In the genomic region with DNA sequence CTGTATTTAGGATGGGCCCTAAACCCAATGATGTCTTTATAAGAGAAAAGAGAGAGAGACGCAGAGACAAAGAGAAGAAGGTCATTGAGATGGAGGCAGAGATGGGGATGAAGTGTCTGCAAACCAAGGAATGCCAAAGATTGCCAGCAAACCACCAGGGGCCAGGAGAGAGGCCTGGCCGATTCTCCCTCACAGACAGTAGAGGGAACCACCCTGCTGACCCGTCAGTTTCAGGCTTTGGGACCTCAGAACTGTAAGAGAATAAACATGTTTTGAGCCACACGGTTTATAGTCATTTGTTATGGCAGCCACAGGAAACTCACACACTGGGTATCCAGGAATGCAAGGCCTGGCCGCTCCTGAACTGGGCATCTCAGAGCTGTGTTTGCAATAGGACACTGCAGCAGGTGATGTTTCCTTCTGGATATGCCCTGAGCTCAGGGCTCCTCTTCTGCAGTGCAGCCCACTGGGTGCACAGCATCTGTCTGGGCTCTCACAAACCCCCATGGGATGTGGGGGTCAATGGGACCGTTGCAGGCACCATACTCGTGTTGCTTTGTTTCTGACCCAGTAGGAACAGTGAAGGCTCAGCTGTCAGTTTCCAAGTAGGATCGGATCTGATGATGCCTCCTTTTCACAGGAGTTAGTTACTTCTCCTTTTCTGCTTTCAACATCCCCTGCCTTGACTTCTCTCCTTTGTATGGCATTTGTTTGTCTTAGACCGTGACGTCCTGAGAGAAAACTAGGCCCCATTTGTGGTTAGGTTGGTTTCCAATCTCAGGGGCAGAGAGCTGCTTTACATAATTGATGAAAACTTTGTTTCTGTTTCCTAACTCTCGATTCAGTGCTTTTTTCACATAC, we compare ENCODE assay signal across 8 cellular contexts. TPM values are rescaled to one million over a fixed set of nuclear protein-coding genes. Genes with fewer than 3 reads are reported as not detected.
DNase-seq lines count a peak whose midpoint lies in the region; ATAC-seq and TF ChIP-seq lines count a peak whose summit lies in the region.

No MANE protein-coding gene starts in this region.

- no peak overlapping the region for H3K4me3 Mint-ChIP-seq in activated CD4-positive, alpha-beta memory T cell treated with anti-CD3 and anti-CD28 coated beads for 36 hours

- WGBS in neuronal stem cell (ENCODE audit: extremely low coverage in 2 of 2, insufficient read length in 2 of 2, insufficient replicate concordance in 1 of 2), 2 donors = no CpG with 5 or more reads among the region's 11 CpGs

- no peaks in the 10 kb centered on the region for H3K9me3 ChIP-seq in neuronal stem cell (replicated peaks in 1 of 2; ENCODE audit: control insufficient read depth in 2 of 2, insufficient read depth in 1 of 2, low read depth in 1 of 2, low read length in 2 of 2)

- no peak for DNase-seq in AG10803 (ENCODE audit: low read depth)
- no peak for DNase-seq in activated CD4-positive, alpha-beta memory T cell treated with anti-CD3 and anti-CD28 coated beads for 36 hours
- no peak for DNase-seq in activated CD4-positive, CD25-positive, alpha-beta regulatory T cell (lab: John Stamatoyannopoulos, UW)
- DNase-seq in neuronal stem cell (ENCODE audit: low spot score) = no peak
- no peak for DNase-seq in mesenteric fat pad (ENCODE audit: low spot score)
- DNase-seq in NCI-H1694 treated with DMSO at 0.1 percent for 48 hours (lab: John Stamatoyannopoulos, UW) = no peak

- H3K27me3 Mint-ChIP-seq in activated CD4-positive, alpha-beta memory T cell treated with anti-CD3 and anti-CD28 coated beads for 36 hours = no peaks in the 10 kb centered on the region

- H3K27ac ChIP-seq in neuronal stem cell (replicated peaks; ENCODE audit: low read length) = no peak overlapping the region

- peak; percentile 20 for TF ChIP-seq POLR2A in GM19099 (IDR thresholded peaks at IDR 0.05; ENCODE audit: extremely low read depth, insufficient read length, low read depth)

- H2AK5ac ChIP-seq in neuronal stem cell (ENCODE audit: low read depth, low read length) = no peak overlapping the region

- peak; percentile 32 for TF ChIP-seq CTCF in AG10803 (conservative IDR thresholded peaks at IDR 0.05; ENCODE audit: low read length)

- H4K8ac ChIP-seq in neuronal stem cell (ENCODE audit: low read depth, low read length) = no peak overlapping the region

- peaks cover 70% of the 10 kb centered on the region for H3K4me1 Mint-ChIP-seq in activated CD4-positive, alpha-beta memory T cell treated with anti-CD3 and anti-CD28 coated beads for 36 hours (ENCODE audit: low read depth)

- H3K14ac ChIP-seq in neuronal stem cell (ENCODE audit: low read length) = no peak overlapping the region

- H3K18ac ChIP-seq in neuronal stem cell (ENCODE audit: low read length) = no peak overlapping the region

- no peak overlapping the region for H2BK12ac ChIP-seq in neuronal stem cell (ENCODE audit: low read length)

- H3K36me3 ChIP-seq in neuronal stem cell (replicated peaks in 1 of 2; ENCODE audit: control insufficient read depth in 2 of 2, insufficient read depth in 2 of 2, low read length in 2 of 2) = no peaks in the 10 kb centered on the region

- no peak overlapping the region for H4K91ac ChIP-seq in neuronal stem cell (ENCODE audit: low read depth, low read length, poor library complexity)

- no peak overlapping the region for H2BK15ac ChIP-seq in neuronal stem cell (ENCODE audit: low read length)

- no peak overlapping the region for H2AFZ ChIP-seq in neuronal stem cell (ENCODE audit: low read length)

- H3K4ac ChIP-seq in neuronal stem cell (ENCODE audit: low read length) = no peak overlapping the region

- no peak overlapping the region for H3K9ac ChIP-seq in neuronal stem cell (ENCODE audit: low read depth, low read length, poor library complexity)

- H3K4me1 ChIP-seq in neuronal stem cell (ENCODE audit: control insufficient read depth in 2 of 2, insufficient read depth in 1 of 2, low read depth in 1 of 2, low read length in 2 of 2) = peaks cover 2 to 3% of the 10 kb centered on the region in 2 donors

- H3K27ac Mint-ChIP-seq in activated CD4-positive, alpha-beta memory T cell treated with anti-CD3 and anti-CD28 coated beads for 36 hours = peak overlapping the region; percentile 70

- no peak overlapping the region for H2BK120ac ChIP-seq in neuronal stem cell (ENCODE audit: low read depth, low read length)

- POLR2A ChIA-PET in activated CD4-positive, alpha-beta memory T cell treated with anti-CD3 and anti-CD28 coated beads for 36 hours (lab: Charles Lee) = interaction anchor here (2.1 kb wide), 1 partner anchor 35 kb away, joined by 10 read pairs; the partner anchor contains the start of gene IMP4

- peaks cover 36% of the 10 kb centered on the region for H3K36me3 Mint-ChIP-seq in activated CD4-positive, alpha-beta memory T cell treated with anti-CD3 and anti-CD28 coated beads for 36 hours

- H3K79me1 ChIP-seq in neuronal stem cell (ENCODE audit: low read depth, low read length) = no peaks in the 10 kb centered on the region

- no peaks in the 10 kb centered on the region for H3K27me3 ChIP-seq in neuronal stem cell (ENCODE audit: control insufficient read depth in 3 of 3, insufficient read depth in 3 of 3, low read depth in 1 of 3, low read length in 3 of 3)

- H2BK5ac ChIP-seq in neuronal stem cell (ENCODE audit: low read length) = no peak overlapping the region

- H3K4me3 ChIP-seq in AG10803 (ENCODE audit: low read length) (no peak overlapping the region), neuronal stem cell (ENCODE audit: low read length in 2 of 2) (no peak overlapping the region)

- no peak overlapping the region for H3K23ac ChIP-seq in neuronal stem cell (ENCODE audit: low read depth, low read length, poor library complexity)

- no peak overlapping the region for H3K4me2 ChIP-seq in neuronal stem cell (ENCODE audit: insufficient read depth, low read length, poor library complexity, severe bottlenecking)

- CTCF ChIA-PET in activated CD4-positive, alpha-beta memory T cell treated with anti-CD3 and anti-CD28 coated beads for 36 hours (lab: Charles Lee) = interaction anchor here (1.0 kb wide), 2 partner anchors 13 to 14 kb away, joined by 3 read pairs; no protein-coding TSS in a partner anchor

- intact Hi-C loops in activated CD4-positive, alpha-beta memory T cell treated with anti-CD3 and anti-CD28 coated beads for 36 hours (cut with micrococcal nuclease) = no loop called here

- ATAC-seq in HG03060 (IDR thresholded peaks at IDR 0.05; ENCODE audit: low read depth, unreplicated experiment) = peak; percentile 51

- H3K9me3 Mint-ChIP-seq in activated CD4-positive, alpha-beta memory T cell treated with anti-CD3 and anti-CD28 coated beads for 36 hours = no peaks in the 10 kb centered on the region

RNA-seq across cellular contexts. Expression of gene PTPN18, which starts 20.8 kb away (rescaled TPM):
- total RNA-seq in activated CD4-positive, alpha-beta memory T cell treated with anti-CD3 and anti-CD28 coated beads for 36 hours = 10 to 100 TPM; 42.1 to 44.9 TPM
- polyA plus RNA-seq in neuronal stem cell (2013, experiment 1 of 2) = 24.7 TPM
- 25.2 TPM for polyA plus RNA-seq in neuronal stem cell (2013, experiment 2 of 2)
- total RNA-seq in mesenteric fat pad = 52.2 TPM

RNA-seq across cellular contexts. Expression of gene IMP4, which starts 34.0 kb away (rescaled TPM):
- 100 to 1,000 TPM; 125 to 128 TPM for total RNA-seq in activated CD4-positive, alpha-beta memory T cell treated with anti-CD3 and anti-CD28 coated beads for 36 hours
- polyA plus RNA-seq in neuronal stem cell (2013, experiment 1 of 2) = 49.5 TPM
- polyA plus RNA-seq in neuronal stem cell (2013, experiment 2 of 2) = 45.4 TPM
- total RNA-seq in mesenteric fat pad = 104 TPM
